In the genomic region with DNA sequence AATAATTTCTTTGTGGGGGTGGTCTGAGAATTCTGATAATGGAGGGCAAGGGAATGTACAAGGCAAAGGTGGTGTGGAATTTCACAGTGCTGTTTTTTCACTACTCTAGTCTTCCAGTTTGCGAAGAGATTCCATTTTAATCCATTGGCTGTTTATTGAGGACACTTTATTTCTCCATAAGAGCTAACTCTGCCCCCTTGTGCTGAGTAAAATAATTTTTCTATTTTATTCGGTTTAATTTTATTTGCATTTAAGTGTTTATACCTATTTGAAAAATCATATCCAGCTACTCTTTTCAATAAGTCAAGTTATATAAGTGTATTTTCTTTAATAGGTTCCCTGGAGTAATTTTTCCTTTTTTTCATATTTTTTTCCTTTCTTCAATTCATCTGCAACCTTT, we compare ENCODE assay signal across 25 cellular contexts.
DNase-seq lines count a peak whose midpoint lies in the region; ATAC-seq, FAIRE-seq and TF ChIP-seq lines count a peak whose summit lies in the region.
"Had no signal": no experiment of that assay in that cellular context is flagged by ENCODE, and none has a peak within 500 bp of the region (broad histone marks: within the 10 kb centered on the region; RNA-seq: fewer than 3 reads in every experiment).

No MANE protein-coding gene starts in this region.

- no peaks in the 10 kb centered on the region for H3K9me3 ChIP-seq in neural cell (ENCODE audit: low read length)
- H3K9me3 ChIP-seq: colonic mucosa, gastroesophageal sphincter, upper lobe of left lung had no signal

- intact Hi-C loops in Calu3 (cut with micrococcal nuclease; ENCODE audit: unreplicated experiment) = loop anchor here (5.0 kb wide), 1 partner anchor 168 kb away; no protein-coding TSS in a partner anchor
- intact Hi-C loops in activated CD8-positive, alpha-beta T cell treated with anti-CD3 and anti-CD28 coated beads for 36 hours (cut with micrococcal nuclease) = no loop called here

- H3K79me2 ChIP-seq in KMS-11 (ENCODE audit: insufficient read depth, low read depth) (no peaks in the 10 kb centered on the region), neural cell (replicated peaks; ENCODE audit: insufficient read depth, low read length) (no peaks in the 10 kb centered on the region)

- peaks cover 2% of the 10 kb centered on the region for H3K9me3 Mint-ChIP-seq in Calu3 (ENCODE audit: low read depth, unreplicated experiment)
- H3K9me3 Mint-ChIP-seq in brain = peaks cover 0 to 9% (median 3%) of the 10 kb centered on the region in 5 experiments
- peaks cover 5% of the 10 kb centered on the region for H3K9me3 Mint-ChIP-seq in activated CD8-positive, alpha-beta T cell treated with anti-CD3 and anti-CD28 coated beads for 36 hours
- H3K9me3 Mint-ChIP-seq: activated B cell treated with CpG ODN at 0.5 μM for 24 hours had no signal

- H3K9ac ChIP-seq in KMS-11 = no peak overlapping the region
- no peak overlapping the region for H3K9ac ChIP-seq in neural cell (ENCODE audit: low read length)

- BruUV-seq in Calu3 (replicated peaks; lab: Mats Ljungman, UMichigan) = no TSS peak

- peak; percentile 16 for TF ChIP-seq CTCF in Calu3 (IDR thresholded peaks at IDR 0.05; ENCODE audit: unreplicated experiment)
- TF ChIP-seq CTCF in KMS-11 (conservative IDR thresholded peaks at IDR 0.05; ENCODE audit: low read depth, low read length) = peak; percentile 20; the same call in 1 of the 2 replicates
- peak; percentile 16 to 50 for TF ChIP-seq CTCF in brain (conservative IDR thresholded peaks at IDR 0.05)
- peak; percentile 35 for TF ChIP-seq CTCF in neural cell (IDR thresholded peaks at IDR 0.05; ENCODE audit: poor library complexity, severe bottlenecking)
- no peak for TF ChIP-seq CTCF in activated CD8-positive, alpha-beta T cell treated with anti-CD3 and anti-CD28 coated beads for 36 hours (IDR thresholded peaks at IDR 0.05)

- no peak for FAIRE-seq in GM19239 (lab: Jason Lieb, UNC)
- FAIRE-seq: GM12891 had no signal

- no peak for ATAC-seq in activated CD8-positive, alpha-beta T cell treated with anti-CD3 and anti-CD28 coated beads for 36 hours
- ATAC-seq: activated T-cell treated with anti-CD3 and anti-CD28 coated beads, Interleukin-2, amount 50 U/mL, for 4 hours; gastroesophageal sphincter; natural killer cell; stimulated activated naive CD8-positive, alpha-beta T cell treated with anti-CD3 and anti-CD28 coated beads, Interleukin-15, amount 100 ng/mL, for 72 hours had no signal

- CTCF ChIA-PET in Calu3 (lab: Charles Lee) = no interaction called here
- CTCF ChIA-PET in activated CD8-positive, alpha-beta T cell treated with anti-CD3 and anti-CD28 coated beads for 36 hours (lab: Charles Lee) = no interaction called here

- H3K4me1 ChIP-seq in KMS-11 (ENCODE audit: low read depth, poor library complexity, severe bottlenecking) = peaks cover 9% of the 10 kb centered on the region
- H3K4me1 ChIP-seq: colonic mucosa, gastroesophageal sphincter, upper lobe of left lung had no signal

- H3K4me3 ChIP-seq in KMS-11 (IDR thresholded peaks at IDR 0.05; ENCODE audit: insufficient read depth, low read depth, low read length) = no peak overlapping the region
- H3K4me3 ChIP-seq in neural cell (ENCODE audit: low read length) = no peak overlapping the region
- H3K4me3 ChIP-seq: colonic mucosa, gastroesophageal sphincter, skin epidermis, upper lobe of left lung had no signal

- H3K27me3 ChIP-seq in KMS-11 (ENCODE audit: insufficient read depth, low read depth) (no peaks in the 10 kb centered on the region), neural cell (ENCODE audit: insufficient read depth, low read depth, low read length) (no peaks in the 10 kb centered on the region)
- H3K27me3 ChIP-seq: colonic mucosa, gastroesophageal sphincter, upper lobe of left lung had no signal

- H3K4me1 Mint-ChIP-seq in Calu3 (ENCODE audit: low read depth, unreplicated experiment) (peaks cover 58% of the 10 kb centered on the region), brain (peaks cover 14% of the 10 kb centered on the region)
- no peaks in the 10 kb centered on the region for H3K4me1 Mint-ChIP-seq in activated CD8-positive, alpha-beta T cell treated with anti-CD3 and anti-CD28 coated beads for 36 hours (ENCODE audit: low read depth)
- H3K4me1 Mint-ChIP-seq: activated B cell treated with CpG ODN at 0.5 μM for 24 hours; activated naive CD4-positive, alpha-beta T cell treated with anti-CD3 and anti-CD28 coated beads, Interleukin-2, amount 10 ng/mL, durations not matched to agents 7 days and 5 days; natural killer cell; stimulated activated naive CD8-positive, alpha-beta T cell treated with anti-CD3 and anti-CD28 coated beads, Interleukin-15, amount 100 ng/mL, for 72 hours had no signal

- H3K4me2 ChIP-seq in KMS-11 (no peak overlapping the region), neural cell (ENCODE audit: low read length) (no peak overlapping the region)

- peak; percentile 34 for TF ChIP-seq RAD21 in neural cell (conservative IDR thresholded peaks at IDR 0.05)

- H3F3A ChIP-seq in neural cell (ENCODE audit: insufficient read depth, low read length, poor library complexity, severe bottlenecking) = no peaks in the 10 kb centered on the region

- H4K20me1 ChIP-seq in KMS-11 (ENCODE audit: insufficient read depth) (no peaks in the 10 kb centered on the region), neural cell (ENCODE audit: insufficient read depth) (no peaks in the 10 kb centered on the region)

- DNase-seq in Calu3 = no peak
- DNase-seq in activated CD8-positive, alpha-beta T cell treated with anti-CD3 and anti-CD28 coated beads for 36 hours = no peak
- DNase-seq in GM19239 (ENCODE audit: insufficient read length, low spot score) = no peak
- DNase-seq in cerebellar nuclear complex (lab: John Stamatoyannopoulos, UW) = no peak
- DNase-seq: activated B cell treated with CpG ODN at 0.5 μM for 24 hours; activated naive CD4-positive, alpha-beta T cell treated with anti-CD3 and anti-CD28 coated beads, Interleukin-2, amount 10 ng/mL, durations not matched to agents 7 days and 5 days; activated T-cell treated with anti-CD3 and anti-CD28 coated beads, Interleukin-2, amount 50 U/mL, for 4 hours; aorta; C1 segment of cervical spinal cord; colonic mucosa; DMS153; mesendoderm; natural killer cell; NCI-H1048; NCI-H2081 treated with DMSO at 0.1 percent for 48 hours; posterior cingulate gyrus; SIG-M5; stimulated activated naive CD8-positive, alpha-beta T cell treated with anti-CD3 and anti-CD28 coated beads, Interleukin-15, amount 100 ng/mL, for 72 hours; upper lobe of left lung had no signal

- no peaks in the 10 kb centered on the region for H3K9me2 ChIP-seq in neural cell (ENCODE audit: insufficient read depth, low read length)

- no peaks in the 10 kb centered on the region for H3K36me3 Mint-ChIP-seq in Calu3 (ENCODE audit: insufficient read depth, unreplicated experiment)
- H3K36me3 Mint-ChIP-seq in brain = no peaks in the 10 kb centered on the region
- H3K36me3 Mint-ChIP-seq in activated CD8-positive, alpha-beta T cell treated with anti-CD3 and anti-CD28 coated beads for 36 hours (ENCODE audit: low read depth) = no peaks in the 10 kb centered on the region
- H3K36me3 Mint-ChIP-seq: activated naive CD4-positive, alpha-beta T cell treated with anti-CD3 and anti-CD28 coated beads, Interleukin-2, amount 10 ng/mL, durations not matched to agents 7 days and 5 days; natural killer cell had no signal

- H3K4me3 Mint-ChIP-seq in Calu3 (ENCODE audit: low read depth, unreplicated experiment) = no peak overlapping the region
- no peak overlapping the region for H3K4me3 Mint-ChIP-seq in brain
- H3K4me3 Mint-ChIP-seq in activated CD8-positive, alpha-beta T cell treated with anti-CD3 and anti-CD28 coated beads for 36 hours = no peak overlapping the region
- H3K4me3 Mint-ChIP-seq: activated B cell treated with CpG ODN at 0.5 μM for 24 hours; activated naive CD4-positive, alpha-beta T cell treated with anti-CD3 and anti-CD28 coated beads, Interleukin-2, amount 10 ng/mL, durations not matched to agents 7 days and 5 days; activated T-cell treated with anti-CD3 and anti-CD28 coated beads, Interleukin-2, amount 50 U/mL, for 4 hours; natural killer cell; stimulated activated naive CD8-positive, alpha-beta T cell treated with anti-CD3 and anti-CD28 coated beads, Interleukin-15, amount 100 ng/mL, for 72 hours had no signal

- no peaks in the 10 kb centered on the region for H3K27me3 Mint-ChIP-seq in Calu3 (ENCODE audit: unreplicated experiment)
- H3K27me3 Mint-ChIP-seq in brain = peaks cover 3% of the 10 kb centered on the region
- no peaks in the 10 kb centered on the region for H3K27me3 Mint-ChIP-seq in activated CD8-positive, alpha-beta T cell treated with anti-CD3 and anti-CD28 coated beads for 36 hours
- H3K27me3 Mint-ChIP-seq: activated B cell treated with CpG ODN at 0.5 μM for 24 hours; activated naive CD4-positive, alpha-beta T cell treated with anti-CD3 and anti-CD28 coated beads, Interleukin-2, amount 10 ng/mL, durations not matched to agents 7 days and 5 days; stimulated activated naive CD8-positive, alpha-beta T cell treated with anti-CD3 and anti-CD28 coated beads, Interleukin-15, amount 100 ng/mL, for 72 hours had no signal

- H3K36me3 ChIP-seq in KMS-11 (ENCODE audit: insufficient read depth) (no peaks in the 10 kb centered on the region), neural cell (ENCODE audit: insufficient read depth, low read length) (no peaks in the 10 kb centered on the region)
- H3K36me3 ChIP-seq: colonic mucosa, gastroesophageal sphincter, upper lobe of left lung had no signal

- no peak for TF ChIP-seq EP300 in neural cell (conservative IDR thresholded peaks at IDR 0.05; ENCODE audit: poor library complexity, severe bottlenecking)

- H3K27ac Mint-ChIP-seq in Calu3 (ENCODE audit: unreplicated experiment) (no peak overlapping the region), brain (no peak overlapping the region)
- H3K27ac Mint-ChIP-seq in activated CD8-positive, alpha-beta T cell treated with anti-CD3 and anti-CD28 coated beads for 36 hours = no peak overlapping the region
- H3K27ac Mint-ChIP-seq: activated B cell treated with CpG ODN at 0.5 μM for 24 hours; activated naive CD4-positive, alpha-beta T cell treated with anti-CD3 and anti-CD28 coated beads, Interleukin-2, amount 10 ng/mL, durations not matched to agents 7 days and 5 days; natural killer cell; stimulated activated naive CD8-positive, alpha-beta T cell treated with anti-CD3 and anti-CD28 coated beads, Interleukin-15, amount 100 ng/mL, for 72 hours had no signal

- H2AFZ ChIP-seq in KMS-11 (ENCODE audit: low read depth) = no peak overlapping the region
- H2AFZ ChIP-seq in neural cell (ENCODE audit: low read depth, low read length) = no peak overlapping the region

- H3K27ac ChIP-seq in KMS-11 = no peak overlapping the region
- H3K27ac ChIP-seq in neural cell (ENCODE audit: low read length) = no peak overlapping the region
- H3K27ac ChIP-seq: colonic mucosa, gastroesophageal sphincter, skin epidermis, upper lobe of left lung had no signal

- POLR2A ChIA-PET in activated CD8-positive, alpha-beta T cell treated with anti-CD3 and anti-CD28 coated beads for 36 hours (lab: Charles Lee) = no interaction called here
